20 cellular contexts compared by ENCODE assay signal in genomic region chr9:15612962-15613361, GRCh38.
DNase-seq lines count a peak whose midpoint lies in the region; ATAC-seq lines count a peak whose summit lies in the region.
"Had no signal": no experiment of that assay in that cellular context is flagged by ENCODE, and none has a peak within 500 bp of the region (broad histone marks: within the 10 kb centered on the region; RNA-seq: fewer than 3 reads in every experiment).

No MANE protein-coding gene starts in this region.

- peak; percentile 71 for ATAC-seq in GM18502 (IDR thresholded peaks at IDR 0.05; ENCODE audit: poor library complexity, unreplicated experiment)
- ATAC-seq in GM19043 (IDR thresholded peaks at IDR 0.05; ENCODE audit: low read depth, unreplicated experiment) = peak; percentile 68
- peak; percentile 55 for ATAC-seq in HG02870 (IDR thresholded peaks at IDR 0.05; ENCODE audit: unreplicated experiment)
- ATAC-seq in HG03520 (IDR thresholded peaks at IDR 0.05; ENCODE audit: unreplicated experiment) = peak; percentile 88
- no peak for ATAC-seq in HG03139 (IDR thresholded peaks at IDR 0.05; ENCODE audit: unreplicated experiment)
- ATAC-seq: GM23338, heart left ventricle, K562 had no signal

- DNase-seq in HK-2 (ENCODE audit: unreplicated experiment) (no peak), DMS114 treated with DMSO at 0.1 percent for 48 hours (lab: John Stamatoyannopoulos, UW; ENCODE audit: unreplicated experiment) (no peak)
- no peak for DNase-seq in activated CD4-positive, CD25-positive, alpha-beta regulatory T cell (lab: John Stamatoyannopoulos, UW)
- DNase-seq: activated CD4-positive, alpha-beta T cell treated with anti-CD3 and anti-CD28 coated beads, Interleukin-2, amount 10 ng/mL, durations not matched to agents 7 days and 5 days; activated naive CD4-positive, alpha-beta T cell treated with Interleukin-2 at 50 U/mL for 16 hours; CD4-positive, CD25-positive, alpha-beta regulatory T cell; DMS53; effector memory CD4-positive, alpha-beta T cell; heart left ventricle; MV-4-11; NCI-H2029 treated with DMSO at 0.1 percent for 48 hours; stimulated activated naive CD4-positive, alpha-beta T cell; tibial artery had no signal
